In genomic region chr22:20259336-20259705, GRCh38 we compare ENCODE assay signal across 18 cellular contexts.
"Had no signal": no experiment of that assay in that cellular context is flagged by ENCODE, and none has a peak within 500 bp of the region (broad histone marks: within the 10 kb centered on the region; RNA-seq: fewer than 3 reads in every experiment).

No MANE protein-coding gene starts in this region.

- ATAC-seq: left colon; left ventricle myocardium superior; lower lobe of right lung; naive thymus-derived CD8-positive, alpha-beta T cell; sciatic nerve; stimulated activated effector memory CD8-positive, alpha-beta T cell treated with anti-CD3 and anti-CD28 coated beads, Interleukin-12 subunit alpha, Interleukin-12 subunit beta, amount 100 ng/mL, for 72 hours had no signal

- DNase-seq: cortex of kidney; hypothalamus; immature natural killer cell; islet precursor cell; kidney glomerular epithelial cell; left ventricle myocardium superior; lower lobe of right lung; naive thymus-derived CD8-positive, alpha-beta T cell; stimulated activated naive CD4-positive, alpha-beta T cell treated with Interleukin-2 at 50 U/mL for 16 hours; stomach; thyroid gland had no signal

- H3K36me3 Mint-ChIP-seq: immature natural killer cell; naive thymus-derived CD8-positive, alpha-beta T cell; stimulated activated effector memory CD8-positive, alpha-beta T cell treated with anti-CD3 and anti-CD28 coated beads, Interleukin-12 subunit alpha, Interleukin-12 subunit beta, amount 100 ng/mL, for 72 hours had no signal

- H3K27ac Mint-ChIP-seq: immature natural killer cell; progenitor cell of endocrine pancreas; stimulated activated effector memory CD8-positive, alpha-beta T cell treated with anti-CD3 and anti-CD28 coated beads, Interleukin-12 subunit alpha, Interleukin-12 subunit beta, amount 100 ng/mL, for 72 hours had no signal

- H3K4me3 ChIP-seq: lower lobe of right lung, smooth muscle cell, stomach, thyroid gland had no signal

- H3K27ac ChIP-seq: lower lobe of right lung, neutrophil, parathyroid adenoma, stomach, thyroid gland had no signal

- H3K9me3 Mint-ChIP-seq: immature natural killer cell; naive thymus-derived CD8-positive, alpha-beta T cell; stimulated activated effector memory CD8-positive, alpha-beta T cell treated with anti-CD3 and anti-CD28 coated beads, Interleukin-12 subunit alpha, Interleukin-12 subunit beta, amount 100 ng/mL, for 72 hours had no signal

- H3K27me3 ChIP-seq: neutrophil, stomach, thyroid gland had no signal

- H3K4me3 Mint-ChIP-seq: immature natural killer cell; naive thymus-derived CD8-positive, alpha-beta T cell; stimulated activated effector memory CD8-positive, alpha-beta T cell treated with anti-CD3 and anti-CD28 coated beads, Interleukin-12 subunit alpha, Interleukin-12 subunit beta, amount 100 ng/mL, for 72 hours had no signal

- H3K27me3 Mint-ChIP-seq: naive thymus-derived CD8-positive, alpha-beta T cell; progenitor cell of endocrine pancreas had no signal
